Comparison of ENCODE assay signal across 8 cellular contexts in genomic region chr12:63779498-63780481, GRCh38. TPM values are rescaled to one million over a fixed set of nuclear protein-coding genes. Genes with fewer than 3 reads are reported as not detected.
DNase-seq lines count a peak whose midpoint lies in the region; ATAC-seq and TF ChIP-seq lines count a peak whose summit lies in the region.

Gene RXYLT1, plus strand, starts transcription at chr12:63779909. Its CDS starts 52 bp downstream, at chr12:63779961.

- no peaks in the 10 kb centered on the region for H3K9me3 Mint-ChIP-seq in T-helper 1 cell treated with Interleukin-12 subunit alpha and Interleukin-12 subunit beta and Interleukin-4 antibody, amounts not matched to agents 30 μg/mL and 1 μg/mL, for 36 hours

- H3K27ac Mint-ChIP-seq in T-helper 1 cell treated with Interleukin-12 subunit alpha and Interleukin-12 subunit beta and Interleukin-4 antibody, amounts not matched to agents 30 μg/mL and 1 μg/mL, for 36 hours = peak within 1 kb of the TSS; percentile 92

- DNase-seq in GM13977 (ENCODE audit: low spot score) (peak; percentile 94), NCI-H1436 (lab: John Stamatoyannopoulos, UW) (peak; percentile 69), amniotic stem cell (lab: John Stamatoyannopoulos, UW) (peak; percentile 66), left cardiac atrium (peak; percentile 89), prostate gland (ENCODE audit: low spot score) (peak; percentile 82)

- peak within 1 kb of the TSS; percentile 86 to 91 for H3K27ac ChIP-seq in prostate gland
- H3K27ac ChIP-seq in urinary bladder (ENCODE audit: low read depth) = peak within 1 kb of the TSS; percentile 82

- in situ Hi-C loops in GM13977 (cut with MboI; ENCODE audit: low pct_unique_long_range_greater_than_20kb, low sequenced_read_pairs, unreplicated experiment) = loop anchor here (25.0 kb wide), 1 partner anchor 92 kb away; no protein-coding TSS in a partner anchor

- H3K36me3 ChIP-seq in prostate gland (no peaks in the 10 kb centered on the region), urinary bladder (ENCODE audit: insufficient read depth) (no peaks in the 10 kb centered on the region)

- ATAC-seq in HG02840 (IDR thresholded peaks at IDR 0.05; ENCODE audit: low FRiP score, unreplicated experiment) (peak; percentile 98), left cardiac atrium (peak; percentile 100)

- intact Hi-C loops in left cardiac atrium (cut with DNase I) (no loop called here), prostate gland (cut with DNase I) (no loop called here)

- H3K4me1 ChIP-seq in prostate gland (replicated peaks) = no peaks in the 10 kb centered on the region
- H3K4me1 ChIP-seq in urinary bladder (ENCODE audit: insufficient read depth) = no peaks in the 10 kb centered on the region

- TF ChIP-seq CTCF in GM13977 (IDR thresholded peaks at IDR 0.05; ENCODE audit: extremely low read depth, insufficient read depth, missing control alignments) = no peak
- TF ChIP-seq CTCF in prostate gland (IDR thresholded peaks at IDR 0.05) = peak in 3 of 4 experiments; percentile 23

- under 1% methylated on average over 85 of the region's 86 CpGs for WGBS in prostate gland
- WGBS in urinary bladder = under 1% methylated on average over 86 of the region's 86 CpGs

- peaks cover 9% of the 10 kb centered on the region for H3K27me3 Mint-ChIP-seq in T-helper 1 cell treated with Interleukin-12 subunit alpha and Interleukin-12 subunit beta and Interleukin-4 antibody, amounts not matched to agents 30 μg/mL and 1 μg/mL, for 36 hours (ENCODE audit: low read depth)

- peak within 1 kb of the TSS; percentile 93 for H3K4me3 Mint-ChIP-seq in T-helper 1 cell treated with Interleukin-12 subunit alpha and Interleukin-12 subunit beta and Interleukin-4 antibody, amounts not matched to agents 30 μg/mL and 1 μg/mL, for 36 hours

- no peaks in the 10 kb centered on the region for H3K27me3 ChIP-seq in prostate gland (replicated peaks; ENCODE audit: insufficient read depth)

- no peaks in the 10 kb centered on the region for H3K9me3 ChIP-seq in prostate gland

- H3K4me1 Mint-ChIP-seq in T-helper 1 cell treated with Interleukin-12 subunit alpha and Interleukin-12 subunit beta and Interleukin-4 antibody, amounts not matched to agents 30 μg/mL and 1 μg/mL, for 36 hours (ENCODE audit: low read depth) = peaks cover 20% of the 10 kb centered on the region

- H3K36me3 Mint-ChIP-seq in T-helper 1 cell treated with Interleukin-12 subunit alpha and Interleukin-12 subunit beta and Interleukin-4 antibody, amounts not matched to agents 30 μg/mL and 1 μg/mL, for 36 hours (ENCODE audit: low read depth) = peaks cover 19% of the 10 kb centered on the region

- TF ChIP-seq POLR2A in prostate gland (IDR thresholded peaks at IDR 0.05) = peak; percentile 68

- H3K4me3 ChIP-seq in prostate gland (peak within 1 kb of the TSS; percentile 73 to 79), urinary bladder (ENCODE audit: low read depth, low read length) (peak within 1 kb of the TSS; percentile 73)

RNA-seq across cellular contexts. Expression of gene RXYLT1, which starts in this region (rescaled TPM):
- total RNA-seq in left cardiac atrium = 10 to 100 TPM; 14.1 to 15.2 TPM
- 10 to 100 TPM; 23.7 to 32.9 TPM for total RNA-seq in prostate gland
- 18.7 TPM for total RNA-seq in urinary bladder
- 17.1 TPM for polyA plus RNA-seq in urinary bladder

Comparison
In these comparisons a context has a peak if more than half of its experiments do, and no peak if none do; other contexts are left out.
1. Peak in every context shown above with its lines: DNase-seq, ATAC-seq, H3K4me3 ChIP-seq and H3K27ac ChIP-seq.